ENCODE assay signal across 15 cellular contexts in the genomic region with DNA sequence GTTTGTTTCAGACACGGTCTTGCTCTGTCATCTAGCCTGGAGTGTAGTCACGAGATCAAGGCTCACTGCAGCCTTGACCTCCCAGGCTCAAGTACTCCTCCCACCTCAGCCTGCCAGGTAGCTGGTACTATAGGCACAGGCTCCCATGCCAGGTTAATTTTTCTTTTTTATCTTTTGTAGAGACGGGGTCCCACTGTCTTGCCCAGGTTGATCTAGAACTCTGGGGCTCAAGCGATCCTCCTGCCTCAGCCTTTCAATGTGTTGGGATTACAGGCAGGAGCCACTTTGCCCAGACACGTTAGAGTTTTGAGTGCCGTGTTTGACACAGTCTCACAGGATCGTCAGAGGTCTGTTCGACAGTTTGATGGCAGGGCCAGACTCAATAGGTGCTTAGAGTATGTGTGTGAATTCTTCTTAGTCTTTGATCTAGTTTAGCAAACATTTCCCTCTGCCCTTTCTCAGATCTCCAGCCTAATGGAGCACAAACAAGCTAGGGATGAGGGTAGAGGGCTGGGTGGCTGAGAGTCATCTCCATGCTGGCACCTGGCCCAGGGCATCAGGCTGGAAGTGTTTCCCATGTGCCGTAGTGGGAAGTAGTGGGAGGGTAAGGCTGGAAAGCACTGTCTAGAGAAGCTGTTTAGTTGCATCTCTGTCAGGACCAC.
A peak's percentile ranks its signal among the peaks of the same experiment; 100 is the strongest.
DNase-seq lines count a peak whose midpoint lies in the region; ATAC-seq and TF ChIP-seq lines count a peak whose summit lies in the region.
"Had no signal": no experiment of that assay in that cellular context is flagged by ENCODE, and none has a peak within 500 bp of the region (broad histone marks: within the 10 kb centered on the region; RNA-seq: fewer than 3 reads in every experiment).

No MANE protein-coding gene starts in this region.

- H3F3A ChIP-seq in PC-3 (ENCODE audit: low read length, unreplicated experiment): no peaks in the 10 kb centered on the region

- peaks cover under 1% of the 10 kb centered on the region in 2 donors for H3K9me3 Mint-ChIP-seq in natural killer cell

- H3K4me2 ChIP-seq in BLaER1 (peak overlapping the region; percentile 58; the same call in 1 of the 2 replicates), PC-3 (ENCODE audit: low read length) (no peak overlapping the region)

- peak; percentile 27 for DNase-seq in PC-3
- no peak for DNase-seq in natural killer cell
- no peak for DNase-seq in NCI-H2107 treated with DMSO at 0.1 percent for 48 hours (lab: John Stamatoyannopoulos, UW; ENCODE audit: unreplicated experiment)
- no peak for DNase-seq in GM03348 (ENCODE audit: low spot score)
- DNase-seq in activated CD4-positive, CD25-positive, alpha-beta regulatory T cell (lab: John Stamatoyannopoulos, UW): no peak
- DNase-seq: activated CD8-positive, alpha-beta T cell treated with anti-CD3 and anti-CD28 coated beads, Interleukin-2, amount 10 ng/mL, durations not matched to agents 7 days and 5 days; activated gamma-delta T cell; GF-D8; Karpas-422; NCI-H524; psoas muscle had no signal

- POLR2A ChIA-PET in PC-3 (lab: Charles Lee; ENCODE audit: unreplicated experiment): no interaction called here

- H3K9me3 ChIP-seq in BLaER1 (peaks cover 19% of the 10 kb centered on the region), HUES48 (ENCODE audit: control insufficient read depth, insufficient read depth, low read length) (0 out of 2 replicates have a peak, but pooled peaks cover 10% of the 10 kb centered on the region), PC-3 (ENCODE audit: low read length) (0 out of 2 replicates have a peak, but pooled peaks cover 6% of the 10 kb centered on the region), iPS-18a (ENCODE audit: control insufficient read depth, low read depth, low read length) (peaks cover 11% of the 10 kb centered on the region)
- H3K9me3 ChIP-seq: psoas muscle had no signal

- H3K27me3 ChIP-seq in BLaER1: no peaks in the 10 kb centered on the region
- H3K27me3 ChIP-seq in HUES48 (ENCODE audit: control insufficient read depth, insufficient read depth, low read length): no peaks in the 10 kb centered on the region
- H3K27me3 ChIP-seq in PC-3 (ENCODE audit: low read length): no peaks in the 10 kb centered on the region
- no peaks in the 10 kb centered on the region for H3K27me3 ChIP-seq in iPS-18a (ENCODE audit: control insufficient read depth, insufficient read depth, low read length)

- BruUV-seq in PC-3 (replicated peaks; lab: Mats Ljungman, UMichigan): no TSS peak

- H3K36me3 Mint-ChIP-seq in natural killer cell: no peaks in the 10 kb centered on the region
- H3K36me3 Mint-ChIP-seq: stimulated activated effector memory CD8-positive, alpha-beta T cell treated with anti-CD3 and anti-CD28 coated beads, Interleukin-12 subunit alpha, Interleukin-12 subunit beta, amount 100 ng/mL, for 72 hours had no signal

- H3K4me1 Mint-ChIP-seq in natural killer cell: no peaks in the 10 kb centered on the region
- H3K4me1 Mint-ChIP-seq: stimulated activated effector memory CD8-positive, alpha-beta T cell treated with anti-CD3 and anti-CD28 coated beads, Interleukin-12 subunit alpha, Interleukin-12 subunit beta, amount 100 ng/mL, for 72 hours had no signal

- no peaks in the 10 kb centered on the region for H3K79me2 ChIP-seq in PC-3 (ENCODE audit: low read length)

- no peak overlapping the region for H3K4me3 ChIP-seq in BLaER1
- H3K4me3 ChIP-seq in HUES48 (ENCODE audit: low read depth, low read length): no peak overlapping the region
- H3K4me3 ChIP-seq in PC-3 (ENCODE audit: low read length): no peak overlapping the region
- H3K4me3 ChIP-seq in iPS-18a (ENCODE audit: low read length): no peak overlapping the region
- H3K4me3 ChIP-seq: psoas muscle had no signal

- no peaks in the 10 kb centered on the region for H3K9me2 ChIP-seq in PC-3 (replicated peaks; ENCODE audit: low read length)

- H3K27ac Mint-ChIP-seq in natural killer cell: no peak overlapping the region
- H3K27ac Mint-ChIP-seq: activated CD8-positive, alpha-beta T cell treated with anti-CD3 and anti-CD28 coated beads, Interleukin-2, amount 10 ng/mL, durations not matched to agents 7 days and 5 days; stimulated activated effector memory CD8-positive, alpha-beta T cell treated with anti-CD3 and anti-CD28 coated beads, Interleukin-12 subunit alpha, Interleukin-12 subunit beta, amount 100 ng/mL, for 72 hours had no signal

- no peak overlapping the region for H3K4me3 Mint-ChIP-seq in natural killer cell
- H3K4me3 Mint-ChIP-seq: activated CD8-positive, alpha-beta T cell treated with anti-CD3 and anti-CD28 coated beads, Interleukin-2, amount 10 ng/mL, durations not matched to agents 7 days and 5 days; stimulated activated effector memory CD8-positive, alpha-beta T cell treated with anti-CD3 and anti-CD28 coated beads, Interleukin-12 subunit alpha, Interleukin-12 subunit beta, amount 100 ng/mL, for 72 hours had no signal

- TF ChIP-seq CTCF in PC-3 (conservative IDR thresholded peaks at IDR 0.05; ENCODE audit: low read depth, low read length) (no peak), natural killer cell (IDR thresholded peaks at IDR 0.05) (no peak)

- no peak for ATAC-seq in PC-3
- ATAC-seq in natural killer cell: no peak
- ATAC-seq: activated CD8-positive, alpha-beta T cell treated with anti-CD3 and anti-CD28 coated beads, Interleukin-2, amount 10 ng/mL, durations not matched to agents 7 days and 5 days; stimulated activated effector memory CD8-positive, alpha-beta T cell treated with anti-CD3 and anti-CD28 coated beads, Interleukin-12 subunit alpha, Interleukin-12 subunit beta, amount 100 ng/mL, for 72 hours had no signal

- peaks cover 17 to 29% of the 10 kb centered on the region in 2 donors for H3K27me3 Mint-ChIP-seq in natural killer cell (ENCODE audit: low read depth in 2 of 2)

- H3K27ac ChIP-seq in BLaER1 (no peak overlapping the region), HUES48 (ENCODE audit: low read depth, low read length) (peak overlapping the region; percentile 79), PC-3 (ENCODE audit: low read length) (no peak overlapping the region), iPS-18a (ENCODE audit: low read length) (peak overlapping the region; percentile 54)
- H3K27ac ChIP-seq: psoas muscle had no signal

- H3K36me3 ChIP-seq in BLaER1 (peaks cover 7% of the 10 kb centered on the region; the same call in 1 of the 2 replicates), HUES48 (ENCODE audit: control insufficient read depth, insufficient read depth, low read length) (no peaks in the 10 kb centered on the region), PC-3 (ENCODE audit: low read depth, low read length) (no peaks in the 10 kb centered on the region), iPS-18a (ENCODE audit: control insufficient read depth, low read depth, low read length) (no peaks in the 10 kb centered on the region)

- CTCF ChIA-PET in PC-3 (lab: Charles Lee): no interaction called here

- intact Hi-C loops in PC-3 (cut with micrococcal nuclease): no loop called here
- intact Hi-C loops in natural killer cell (cut with micrococcal nuclease): no loop called here

- no peak overlapping the region for H3K9ac ChIP-seq in BLaER1
- H3K9ac ChIP-seq in HUES48 (ENCODE audit: low read depth, low read length): no peak overlapping the region
- no peak overlapping the region for H3K9ac ChIP-seq in PC-3 (ENCODE audit: low read length)
- no peak overlapping the region for H3K9ac ChIP-seq in iPS-18a (ENCODE audit: low read length)

- peaks cover 23% of the 10 kb centered on the region for H3K4me1 ChIP-seq in BLaER1
- H3K4me1 ChIP-seq in HUES48 (ENCODE audit: control insufficient read depth, insufficient read depth, low read length): peaks cover 41% of the 10 kb centered on the region
- H3K4me1 ChIP-seq in PC-3 (ENCODE audit: insufficient read depth, low read length): peaks cover 43% of the 10 kb centered on the region
- peaks cover 44% of the 10 kb centered on the region for H3K4me1 ChIP-seq in iPS-18a (ENCODE audit: control insufficient read depth, low read depth, low read length)

- no peak overlapping the region for H2AFZ ChIP-seq in PC-3 (ENCODE audit: low read length)

- H4K20me1 ChIP-seq in BLaER1 (no peaks in the 10 kb centered on the region), PC-3 (ENCODE audit: low read length) (no peaks in the 10 kb centered on the region)

Comparison
In these comparisons a context has a peak if more than half of its experiments do, and no peak if none do; other contexts are left out.
1. H3K27ac ChIP-seq: peak in HUES48 (single experiment) and iPS-18a (single experiment); none in BLaER1 (single experiment) and PC-3 (single experiment).